Comparison of ENCODE assay signal across 1 cellular context in genomic region chr9:71741841-71742648, GRCh38.
TF ChIP-seq lines count a peak whose summit lies in the region.

No MANE protein-coding gene starts in this region.

TF ChIP-seq in HepG2, 621 proteins besides CTCF, POLR2A, EP300 and RAD21 (continued from another document and continues in another):
- TF ChIP-seq FOXO4 (CRISPR knock-in tag; conservative IDR thresholded peaks at IDR 0.05) (no peak), ZNF816 (CRISPR knock-in tag; IDR thresholded peaks at IDR 0.05; ENCODE audit: borderline replicate concordance) (no peak), ZNF468 (CRISPR knock-in tag; IDR thresholded peaks at IDR 0.05) (no peak), PRDM15 (CRISPR knock-in tag; IDR thresholded peaks at IDR 0.05) (no peak), GMEB1 (CRISPR knock-in tag; IDR thresholded peaks at IDR 0.05; ENCODE audit: borderline replicate concordance) (no peak), POLR2AphosphoS2 (IDR thresholded peaks at IDR 0.05; ENCODE audit: low read depth, low read length) (no peak), ZNF839 (CRISPR knock-in tag; IDR thresholded peaks at IDR 0.05; ENCODE audit: borderline replicate concordance) (no peak), SIN3A (IDR thresholded peaks at IDR 0.05; ENCODE audit: borderline replicate concordance, low read depth, low read length) (no peak), PCBP2 (optimal IDR thresholded peaks at IDR 0.05; ENCODE audit: low read depth, low read length, poor library complexity, severe bottlenecking) (no peak), CREM (IDR thresholded peaks at IDR 0.05) (peak; percentile 82), CREM (CRISPR knock-in tag; IDR thresholded peaks at IDR 0.05) (no peak), ZNF678 (CRISPR knock-in tag; IDR thresholded peaks at IDR 0.05) (no peak), HMG20A (CRISPR knock-in tag; IDR thresholded peaks at IDR 0.05; ENCODE audit: borderline replicate concordance) (peak; percentile 80; the same call in 1 of the 2 replicates), DNMT1 (CRISPR knock-in tag; IDR thresholded peaks at IDR 0.05) (no peak), ZBTB20 (CRISPR knock-in tag; IDR thresholded peaks at IDR 0.05; ENCODE audit: borderline replicate concordance, low read depth) (0 out of 2 replicates have a peak, but pooled peaks have one; percentile 63), NFKB2 (CRISPR knock-in tag; IDR thresholded peaks at IDR 0.05; ENCODE audit: borderline replicate concordance) (no peak), FOXK1 (CRISPR knock-in tag; IDR thresholded peaks at IDR 0.05; ENCODE audit: borderline replicate concordance, low read depth) (peak; percentile 77; the same call in 1 of the 2 replicates), HMG20B (CRISPR knock-in tag; conservative IDR thresholded peaks at IDR 0.05) (no peak), ZNF75D (CRISPR knock-in tag; IDR thresholded peaks at IDR 0.05; ENCODE audit: borderline replicate concordance) (no peak), MEIS2 (CRISPR knock-in tag; IDR thresholded peaks at IDR 0.05) (no peak), FOSL2 (CRISPR knock-in tag; IDR thresholded peaks at IDR 0.05) (peak; percentile 68), CCAR2 (optimal IDR thresholded peaks at IDR 0.05; ENCODE audit: low read depth, low read length) (no peak), NR2F1 (CRISPR knock-in tag; IDR thresholded peaks at IDR 0.05) (no peak; a peak in 1 of 4 replicates), XRCC5 (optimal IDR thresholded peaks at IDR 0.05; ENCODE audit: low read length) (no peak), KLF9 (CRISPR knock-in tag; IDR thresholded peaks at IDR 0.05; ENCODE audit: low read depth) (no peak), ZBTB3 (CRISPR knock-in tag; IDR thresholded peaks at IDR 0.05; ENCODE audit: borderline replicate concordance, low read depth) (no peak), ZSCAN22 (CRISPR knock-in tag; IDR thresholded peaks at IDR 0.05) (no peak), MATR3 (CRISPR knock-in tag; IDR thresholded peaks at IDR 0.05) (no peak), KDM2A (CRISPR knock-in tag; IDR thresholded peaks at IDR 0.05; ENCODE audit: borderline replicate concordance, low read depth) (no peak), NKX3-1 (CRISPR knock-in tag; IDR thresholded peaks at IDR 0.05) (no peak), CREB1 (IDR thresholded peaks at IDR 0.05) (no peak), CREB1 (CRISPR knock-in tag; IDR thresholded peaks at IDR 0.05) (peak; percentile 78), NBN (conservative IDR thresholded peaks at IDR 0.05) (no peak), FOXA1 (IDR thresholded peaks at IDR 0.05) (no peak), FOXA1 (CRISPR knock-in tag; IDR thresholded peaks at IDR 0.05) (peak; percentile 85), FOXO1 (CRISPR knock-in tag; IDR thresholded peaks at IDR 0.05) (peak; percentile 75; the same call in 1 of the 2 replicates), HOXA7 (CRISPR knock-in tag; IDR thresholded peaks at IDR 0.05) (no peak), ZBTB7A (CRISPR knock-in tag; IDR thresholded peaks at IDR 0.05) (no peak), HOXD1 (CRISPR knock-in tag; IDR thresholded peaks at IDR 0.05) (no peak), ATAD3A (CRISPR knock-in tag; IDR thresholded peaks at IDR 0.05) (no peak), ADNP (CRISPR knock-in tag; IDR thresholded peaks at IDR 0.05) (no peak), SIN3B (IDR thresholded peaks at IDR 0.05; ENCODE audit: low read length) (no peak), ZNF362 (CRISPR knock-in tag; IDR thresholded peaks at IDR 0.05; ENCODE audit: borderline replicate concordance) (no peak), SP4 (CRISPR knock-in tag; IDR thresholded peaks at IDR 0.05) (no peak), JUNB (CRISPR knock-in tag; IDR thresholded peaks at IDR 0.05; ENCODE audit: borderline replicate concordance) (peak; percentile 83; the same call in 1 of the 2 replicates), KLF12 (CRISPR knock-in tag; IDR thresholded peaks at IDR 0.05; ENCODE audit: borderline replicate concordance) (peak; percentile 45; the same call in 1 of the 2 replicates), THAP7 (CRISPR knock-in tag; IDR thresholded peaks at IDR 0.05) (no peak), ZNF674 (CRISPR knock-in tag; IDR thresholded peaks at IDR 0.05; ENCODE audit: low read depth) (no peak)
- TF ChIP-seq, protein P1, sequence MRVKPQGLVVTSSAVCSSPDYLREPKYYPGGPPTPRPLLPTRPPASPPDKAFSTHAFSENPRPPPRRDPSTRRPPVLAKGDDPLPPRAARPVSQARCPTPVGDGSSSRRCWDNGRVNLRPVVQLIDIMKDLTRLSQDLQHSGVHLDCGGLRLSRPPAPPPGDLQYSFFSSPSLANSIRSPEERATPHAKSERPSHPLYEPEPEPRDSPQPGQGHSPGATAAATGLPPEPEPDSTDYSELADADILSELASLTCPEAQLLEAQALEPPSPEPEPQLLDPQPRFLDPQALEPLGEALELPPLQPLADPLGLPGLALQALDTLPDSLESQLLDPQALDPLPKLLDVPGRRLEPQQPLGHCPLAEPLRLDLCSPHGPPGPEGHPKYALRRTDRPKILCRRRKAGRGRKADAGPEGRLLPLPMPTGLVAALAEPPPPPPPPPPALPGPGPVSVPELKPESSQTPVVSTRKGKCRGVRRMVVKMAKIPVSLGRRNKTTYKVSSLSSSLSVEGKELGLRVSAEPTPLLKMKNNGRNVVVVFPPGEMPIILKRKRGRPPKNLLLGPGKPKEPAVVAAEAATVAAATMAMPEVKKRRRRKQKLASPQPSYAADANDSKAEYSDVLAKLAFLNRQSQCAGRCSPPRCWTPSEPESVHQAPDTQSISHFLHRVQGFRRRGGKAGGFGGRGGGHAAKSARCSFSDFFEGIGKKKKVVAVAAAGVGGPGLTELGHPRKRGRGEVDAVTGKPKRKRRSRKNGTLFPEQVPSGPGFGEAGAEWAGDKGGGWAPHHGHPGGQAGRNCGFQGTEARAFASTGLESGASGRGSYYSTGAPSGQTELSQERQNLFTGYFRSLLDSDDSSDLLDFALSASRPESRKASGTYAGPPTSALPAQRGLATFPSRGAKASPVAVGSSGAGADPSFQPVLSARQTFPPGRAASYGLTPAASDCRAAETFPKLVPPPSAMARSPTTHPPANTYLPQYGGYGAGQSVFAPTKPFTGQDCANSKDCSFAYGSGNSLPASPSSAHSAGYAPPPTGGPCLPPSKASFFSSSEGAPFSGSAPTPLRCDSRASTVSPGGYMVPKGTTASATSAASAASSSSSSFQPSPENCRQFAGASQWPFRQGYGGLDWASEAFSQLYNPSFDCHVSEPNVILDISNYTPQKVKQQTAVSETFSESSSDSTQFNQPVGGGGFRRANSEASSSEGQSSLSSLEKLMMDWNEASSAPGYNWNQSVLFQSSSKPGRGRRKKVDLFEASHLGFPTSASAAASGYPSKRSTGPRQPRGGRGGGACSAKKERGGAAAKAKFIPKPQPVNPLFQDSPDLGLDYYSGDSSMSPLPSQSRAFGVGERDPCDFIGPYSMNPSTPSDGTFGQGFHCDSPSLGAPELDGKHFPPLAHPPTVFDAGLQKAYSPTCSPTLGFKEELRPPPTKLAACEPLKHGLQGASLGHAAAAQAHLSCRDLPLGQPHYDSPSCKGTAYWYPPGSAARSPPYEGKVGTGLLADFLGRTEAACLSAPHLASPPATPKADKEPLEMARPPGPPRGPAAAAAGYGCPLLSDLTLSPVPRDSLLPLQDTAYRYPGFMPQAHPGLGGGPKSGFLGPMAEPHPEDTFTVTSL (CRISPR knock-in tag; IDR thresholded peaks at IDR 0.05; ENCODE audit: borderline replicate concordance): peak; percentile 63; the same call in 1 of the 2 replicates
- TF ChIP-seq, protein P2, sequence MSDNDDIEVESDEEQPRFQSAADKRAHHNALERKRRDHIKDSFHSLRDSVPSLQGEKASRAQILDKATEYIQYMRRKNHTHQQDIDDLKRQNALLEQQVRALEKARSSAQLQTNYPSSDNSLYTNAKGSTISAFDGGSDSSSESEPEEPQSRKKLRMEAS (IDR thresholded peaks at IDR 0.05): peak; percentile 9; the same call in 1 of the 2 replicates
- TF ChIP-seq, protein P3, sequence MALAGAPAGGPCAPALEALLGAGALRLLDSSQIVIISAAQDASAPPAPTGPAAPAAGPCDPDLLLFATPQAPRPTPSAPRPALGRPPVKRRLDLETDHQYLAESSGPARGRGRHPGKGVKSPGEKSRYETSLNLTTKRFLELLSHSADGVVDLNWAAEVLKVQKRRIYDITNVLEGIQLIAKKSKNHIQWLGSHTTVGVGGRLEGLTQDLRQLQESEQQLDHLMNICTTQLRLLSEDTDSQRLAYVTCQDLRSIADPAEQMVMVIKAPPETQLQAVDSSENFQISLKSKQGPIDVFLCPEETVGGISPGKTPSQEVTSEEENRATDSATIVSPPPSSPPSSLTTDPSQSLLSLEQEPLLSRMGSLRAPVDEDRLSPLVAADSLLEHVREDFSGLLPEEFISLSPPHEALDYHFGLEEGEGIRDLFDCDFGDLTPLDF (CRISPR knock-in tag; IDR thresholded peaks at IDR 0.05): no peak
- TF ChIP-seq, protein P4, sequence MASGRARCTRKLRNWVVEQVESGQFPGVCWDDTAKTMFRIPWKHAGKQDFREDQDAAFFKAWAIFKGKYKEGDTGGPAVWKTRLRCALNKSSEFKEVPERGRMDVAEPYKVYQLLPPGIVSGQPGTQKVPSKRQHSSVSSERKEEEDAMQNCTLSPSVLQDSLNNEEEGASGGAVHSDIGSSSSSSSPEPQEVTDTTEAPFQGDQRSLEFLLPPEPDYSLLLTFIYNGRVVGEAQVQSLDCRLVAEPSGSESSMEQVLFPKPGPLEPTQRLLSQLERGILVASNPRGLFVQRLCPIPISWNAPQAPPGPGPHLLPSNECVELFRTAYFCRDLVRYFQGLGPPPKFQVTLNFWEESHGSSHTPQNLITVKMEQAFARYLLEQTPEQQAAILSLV (CRISPR knock-in tag; IDR thresholded peaks at IDR 0.05; ENCODE audit: borderline replicate concordance): no peak
- TF ChIP-seq, protein P5, sequence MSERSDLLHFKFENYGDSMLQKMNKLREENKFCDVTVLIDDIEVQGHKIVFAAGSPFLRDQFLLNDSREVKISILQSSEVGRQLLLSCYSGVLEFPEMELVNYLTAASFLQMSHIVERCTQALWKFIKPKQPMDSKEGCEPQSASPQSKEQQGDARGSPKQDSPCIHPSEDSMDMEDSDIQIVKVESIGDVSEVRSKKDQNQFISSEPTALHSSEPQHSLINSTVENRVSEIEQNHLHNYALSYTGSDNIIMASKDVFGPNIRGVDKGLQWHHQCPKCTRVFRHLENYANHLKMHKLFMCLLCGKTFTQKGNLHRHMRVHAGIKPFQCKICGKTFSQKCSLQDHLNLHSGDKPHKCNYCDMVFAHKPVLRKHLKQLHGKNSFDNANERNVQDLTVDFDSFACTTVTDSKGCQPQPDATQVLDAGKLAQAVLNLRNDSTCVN (CRISPR knock-in tag; IDR thresholded peaks at IDR 0.05; ENCODE audit: borderline replicate concordance): no peak
